Comparison of ENCODE assay signal across 29 cellular contexts in the genomic region with DNA sequence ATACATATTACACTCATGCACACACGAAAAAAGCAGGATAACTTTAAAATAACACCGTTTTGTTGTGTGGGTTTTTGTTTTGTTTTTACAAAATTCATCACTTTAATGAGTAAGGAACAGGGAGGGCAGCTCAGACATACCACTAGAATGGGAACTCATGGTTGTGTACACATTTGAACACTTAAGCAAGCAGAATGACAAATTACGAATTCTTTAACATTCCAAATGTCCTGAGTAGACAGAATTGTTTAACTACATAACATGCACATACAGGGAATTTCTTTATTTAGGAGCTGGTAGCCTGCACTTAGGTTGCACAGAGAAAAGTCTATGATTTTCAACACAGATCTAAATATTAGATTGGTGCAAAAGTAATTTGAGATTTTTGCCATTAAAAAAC.
"Had no signal": no experiment of that assay in that cellular context is flagged by ENCODE, and none has a peak within 500 bp of the region (broad histone marks: within the 10 kb centered on the region; RNA-seq: fewer than 3 reads in every experiment).

No MANE protein-coding gene starts in this region.

- H3K9me3 Mint-ChIP-seq: activated CD4-positive, alpha-beta memory T cell treated with anti-CD3 and anti-CD28 coated beads for 36 hours; activated CD4-positive, alpha-beta T cell treated with anti-CD3 and anti-CD28 coated beads, Interleukin-2, amount 10 ng/mL, durations not matched to agents 24 days and 14 days; activated naive CD4-positive, alpha-beta T cell treated with anti-CD3 and anti-CD28 coated beads for 36 hours; activated naive CD4-positive, alpha-beta T cell treated with anti-CD3 and anti-CD28 coated beads, Interleukin-2, amount 50 U/mL, for 24 hours; activated naive CD8-positive, alpha-beta T cell treated with anti-CD3 and anti-CD28 coated beads, Interleukin-2, amount 10 ng/mL, durations not matched to agents 7 days and 5 days; activated T-helper 1 cell treated with anti-CD3 and anti-CD28 coated beads, Interleukin-12 subunit alpha, Interleukin-12 subunit beta, Interleukin-2, Interleukin-4 antibody, amounts not matched to agents 30 ng/mL and 10 ng/mL and 1 ng/mL, durations not matched to agents 14 hours and 24 hours and 36 hours; activated T-helper 2 cell treated with anti-CD3 and anti-CD28 coated beads, Interferon-gamma antibody, Interleukin-2, Interleukin-4, amounts not matched to agents 10 μg/mL and 5 μg/mL and 100 μg/mL, durations not matched to agents 14 hours and 24 hours and 36 hours; effector memory CD8-positive, alpha-beta T cell had no signal

- H3K4me1 ChIP-seq: ascending aorta, body of pancreas, gastroesophageal sphincter had no signal

- H3K27me3 ChIP-seq: ascending aorta, body of pancreas, esophagus squamous epithelium, gastroesophageal sphincter had no signal

- H3K4me3 ChIP-seq: ascending aorta, body of pancreas, esophagus squamous epithelium, gastroesophageal sphincter had no signal

- H3K27ac Mint-ChIP-seq: activated CD4-positive, alpha-beta memory T cell treated with anti-CD3 and anti-CD28 coated beads for 36 hours; activated CD4-positive, alpha-beta T cell treated with anti-CD3 and anti-CD28 coated beads for 36 hours; activated CD4-positive, alpha-beta T cell treated with anti-CD3 and anti-CD28 coated beads, Interleukin-2, amount 10 ng/mL, durations not matched to agents 24 days and 14 days; activated CD8-positive, alpha-beta memory T cell treated with anti-CD3 and anti-CD28 coated beads, Interleukin-2, amount 10 ng/mL, durations not matched to agents 7 days and 5 days; activated CD8-positive, alpha-beta T cell treated with anti-CD3 and anti-CD28 coated beads, Interleukin-2, amount 10 ng/mL, durations not matched to agents 7 days and 5 days; activated naive CD4-positive, alpha-beta T cell treated with anti-CD3 and anti-CD28 coated beads for 36 hours; activated naive CD4-positive, alpha-beta T cell treated with anti-CD3 and anti-CD28 coated beads, Interleukin-2, amount 50 U/mL, for 24 hours; activated naive CD8-positive, alpha-beta T cell treated with anti-CD3 and anti-CD28 coated beads, Interleukin-2, amount 10 ng/mL, durations not matched to agents 7 days and 5 days; activated T-helper 1 cell treated with anti-CD3 and anti-CD28 coated beads, Interleukin-12 subunit alpha, Interleukin-12 subunit beta, Interleukin-2, Interleukin-4 antibody, amounts not matched to agents 30 ng/mL and 10 ng/mL and 1 ng/mL, durations not matched to agents 14 hours and 24 hours and 36 hours; activated T-helper 2 cell treated with anti-CD3 and anti-CD28 coated beads, Interferon-gamma antibody, Interleukin-2, Interleukin-4, amounts not matched to agents 10 μg/mL and 5 μg/mL and 100 μg/mL, durations not matched to agents 14 hours and 24 hours and 36 hours; effector memory CD8-positive, alpha-beta T cell had no signal

- H3K27ac ChIP-seq: ascending aorta, body of pancreas, esophagus squamous epithelium, gastroesophageal sphincter had no signal

- H3K27me3 Mint-ChIP-seq: activated CD4-positive, alpha-beta memory T cell treated with anti-CD3 and anti-CD28 coated beads for 36 hours; activated CD4-positive, alpha-beta T cell treated with anti-CD3 and anti-CD28 coated beads for 36 hours; activated CD4-positive, alpha-beta T cell treated with anti-CD3 and anti-CD28 coated beads, Interleukin-2, amount 10 ng/mL, durations not matched to agents 24 days and 14 days; activated CD8-positive, alpha-beta memory T cell treated with anti-CD3 and anti-CD28 coated beads, Interleukin-2, amount 10 ng/mL, durations not matched to agents 7 days and 5 days; activated naive CD4-positive, alpha-beta T cell treated with anti-CD3 and anti-CD28 coated beads, Interleukin-2, amount 50 U/mL, for 24 hours; activated naive CD8-positive, alpha-beta T cell treated with anti-CD3 and anti-CD28 coated beads, Interleukin-2, amount 10 ng/mL, durations not matched to agents 7 days and 5 days; effector memory CD8-positive, alpha-beta T cell had no signal

- H3K9me3 ChIP-seq: ascending aorta, body of pancreas, esophagus squamous epithelium, gastroesophageal sphincter had no signal

- FAIRE-seq: colon had no signal

- H3K4me3 Mint-ChIP-seq: activated CD4-positive, alpha-beta memory T cell treated with anti-CD3 and anti-CD28 coated beads for 36 hours; activated CD4-positive, alpha-beta T cell treated with anti-CD3 and anti-CD28 coated beads for 36 hours; activated CD4-positive, alpha-beta T cell treated with anti-CD3 and anti-CD28 coated beads, Interleukin-2, amount 10 ng/mL, durations not matched to agents 24 days and 14 days; activated CD8-positive, alpha-beta memory T cell treated with anti-CD3 and anti-CD28 coated beads, Interleukin-2, amount 10 ng/mL, durations not matched to agents 7 days and 5 days; activated CD8-positive, alpha-beta T cell treated with anti-CD3 and anti-CD28 coated beads, Interleukin-2, amount 10 ng/mL, durations not matched to agents 7 days and 5 days; activated naive CD4-positive, alpha-beta T cell treated with anti-CD3 and anti-CD28 coated beads for 36 hours; activated naive CD4-positive, alpha-beta T cell treated with anti-CD3 and anti-CD28 coated beads, Interleukin-2, amount 50 U/mL, for 24 hours; activated naive CD8-positive, alpha-beta T cell treated with anti-CD3 and anti-CD28 coated beads, Interleukin-2, amount 10 ng/mL, durations not matched to agents 7 days and 5 days; activated T-helper 1 cell treated with anti-CD3 and anti-CD28 coated beads, Interleukin-12 subunit alpha, Interleukin-12 subunit beta, Interleukin-2, Interleukin-4 antibody, amounts not matched to agents 30 ng/mL and 10 ng/mL and 1 ng/mL, durations not matched to agents 14 hours and 24 hours and 36 hours; effector memory CD8-positive, alpha-beta T cell had no signal

- DNase-seq: activated CD4-positive, alpha-beta memory T cell treated with anti-CD3 and anti-CD28 coated beads for 36 hours; activated CD4-positive, alpha-beta T cell treated with anti-CD3 and anti-CD28 coated beads for 36 hours; activated CD4-positive, alpha-beta T cell treated with anti-CD3 and anti-CD28 coated beads, Interleukin-2, amount 10 ng/mL, durations not matched to agents 24 days and 14 days; activated CD4-positive, CD25-positive, alpha-beta regulatory T cell; activated CD4-positive, CD25-positive, alpha-beta regulatory T cell treated with anti-CD3 and anti-CD28 coated beads, Interleukin-2, amount 50 U/mL, for 72 hours; activated CD8-positive, alpha-beta memory T cell treated with anti-CD3 and anti-CD28 coated beads, Interleukin-2, amount 10 ng/mL, durations not matched to agents 7 days and 5 days; activated CD8-positive, alpha-beta memory T cell treated with anti-CD3 and anti-CD28 coated beads, Interleukin-2, amount 50 U/mL, for 4 hours; activated CD8-positive, alpha-beta T cell treated with anti-CD3 and anti-CD28 coated beads, Interleukin-2, amount 10 ng/mL, durations not matched to agents 7 days and 5 days; activated effector memory CD4-positive, alpha-beta T cell treated with anti-CD3 and anti-CD28 coated beads, Interleukin-2, amount 50 U/mL, for 16 hours; activated naive CD4-positive, alpha-beta T cell treated with anti-CD3 and anti-CD28 coated beads for 36 hours; activated naive CD8-positive, alpha-beta T cell treated with anti-CD3 and anti-CD28 coated beads, Interleukin-2, amount 10 ng/mL, durations not matched to agents 7 days and 5 days; activated T-cell treated with anti-CD3 and anti-CD28 coated beads, Interleukin-2, amount 50 U/mL, for 1 hour; activated T-cell treated with anti-CD3 and anti-CD28 coated beads, Interleukin-2, amount 50 U/mL, for 48 hours; body of pancreas; caudate nucleus; cortex of kidney; dermis blood vessel endothelial cell; effector CD4-positive, alpha-beta T cell; effector memory CD8-positive, alpha-beta T cell; erythroblast; esophagus squamous epithelium; foreskin melanocyte; T-helper 2 cell had no signal

- H3K4me1 Mint-ChIP-seq: activated CD4-positive, alpha-beta T cell treated with anti-CD3 and anti-CD28 coated beads for 36 hours; activated CD4-positive, alpha-beta T cell treated with anti-CD3 and anti-CD28 coated beads, Interleukin-2, amount 10 ng/mL, durations not matched to agents 24 days and 14 days; activated CD8-positive, alpha-beta memory T cell treated with anti-CD3 and anti-CD28 coated beads, Interleukin-2, amount 10 ng/mL, durations not matched to agents 7 days and 5 days; activated naive CD4-positive, alpha-beta T cell treated with anti-CD3 and anti-CD28 coated beads, Interleukin-2, amount 50 U/mL, for 24 hours; activated naive CD8-positive, alpha-beta T cell treated with anti-CD3 and anti-CD28 coated beads, Interleukin-2, amount 10 ng/mL, durations not matched to agents 7 days and 5 days had no signal

- ATAC-seq: activated CD4-positive, alpha-beta T cell treated with anti-CD3 and anti-CD28 coated beads for 36 hours; activated CD8-positive, alpha-beta memory T cell treated with anti-CD3 and anti-CD28 coated beads, Interleukin-2, amount 10 ng/mL, durations not matched to agents 7 days and 5 days; activated CD8-positive, alpha-beta T cell treated with anti-CD3 and anti-CD28 coated beads, Interleukin-2, amount 10 ng/mL, durations not matched to agents 7 days and 5 days; body of pancreas; effector memory CD8-positive, alpha-beta T cell; gastroesophageal sphincter had no signal
